In the genomic region with DNA sequence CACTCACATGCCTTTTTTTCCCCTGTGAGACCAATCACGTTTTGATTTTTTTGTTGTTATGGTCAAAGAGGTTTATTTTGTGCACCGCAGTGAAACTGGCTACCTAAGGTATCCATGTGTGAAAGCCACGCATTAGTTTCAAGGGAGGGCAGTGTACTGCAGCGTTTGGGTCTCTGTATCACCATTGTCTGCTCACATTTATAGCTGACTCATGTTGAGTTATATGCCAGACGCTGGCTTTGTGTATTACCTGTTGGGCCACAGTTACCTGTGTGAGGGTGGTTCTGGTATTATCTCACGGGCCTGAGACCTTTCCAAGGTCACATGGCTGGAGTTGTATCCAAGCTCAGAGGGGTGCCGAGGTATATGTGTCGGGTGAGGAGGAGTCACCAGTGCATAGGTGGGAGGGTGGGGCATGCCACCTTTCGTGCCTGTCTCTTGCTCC, we compare ENCODE assay signal across 8 cellular contexts.
A peak's percentile ranks its signal among the peaks of the same experiment; 100 is the strongest.
DNase-seq lines count a peak whose midpoint lies in the region; ATAC-seq and TF ChIP-seq lines count a peak whose summit lies in the region.

No MANE protein-coding gene starts in this region.

- no peaks in the 10 kb centered on the region for H3K9me3 Mint-ChIP-seq in activated CD8-positive, alpha-beta memory T cell treated with anti-CD3 and anti-CD28 coated beads, Interleukin-2, amount 10 ng/mL, durations not matched to agents 7 days and 5 days (ENCODE audit: low read depth)

- no peaks in the 10 kb centered on the region for H3K27me3 Mint-ChIP-seq in activated CD8-positive, alpha-beta memory T cell treated with anti-CD3 and anti-CD28 coated beads, Interleukin-2, amount 10 ng/mL, durations not matched to agents 7 days and 5 days

- H3K36me3 Mint-ChIP-seq in activated CD8-positive, alpha-beta memory T cell treated with anti-CD3 and anti-CD28 coated beads, Interleukin-2, amount 10 ng/mL, durations not matched to agents 7 days and 5 days, result no peaks in the 10 kb centered on the region

- H3K4me1 Mint-ChIP-seq in activated CD8-positive, alpha-beta memory T cell treated with anti-CD3 and anti-CD28 coated beads, Interleukin-2, amount 10 ng/mL, durations not matched to agents 7 days and 5 days, result peaks cover 36% of the 10 kb centered on the region

- WGBS in suprapubic skin, result 70% methylated on average over 5 of the region's 9 CpGs

- CTCF ChIA-PET in activated CD8-positive, alpha-beta memory T cell treated with anti-CD3 and anti-CD28 coated beads, Interleukin-2, amount 10 ng/mL, durations not matched to agents 7 days and 5 days (lab: Charles Lee), result interaction anchor here (0.7 to 1.7 kb wide), 9 partner anchors 10 to 97 kb away, joined by 3 to 7 read pairs (median 3); no protein-coding TSS in a partner anchor

- H3K27me3 ChIP-seq in suprapubic skin, result no peaks in the 10 kb centered on the region

- ATAC-seq in activated CD8-positive, alpha-beta memory T cell treated with anti-CD3 and anti-CD28 coated beads, Interleukin-2, amount 10 ng/mL, durations not matched to agents 7 days and 5 days, result peak; percentile 48
- ATAC-seq in HG03469 (IDR thresholded peaks at IDR 0.05; ENCODE audit: unreplicated experiment) (peak; percentile 49), esophagus mucosa (peak; percentile 91)

- DNase-seq in activated CD8-positive, alpha-beta memory T cell treated with anti-CD3 and anti-CD28 coated beads, Interleukin-2, amount 10 ng/mL, durations not matched to agents 7 days and 5 days, result no peak
- DNase-seq in activated CD8-positive, alpha-beta memory T cell treated with anti-CD3 and anti-CD28 coated beads, Interleukin-2, amount 50 U/mL, for 48 hours, result no peak
- DNase-seq in suprapubic skin (ENCODE audit: low spot score in 2 of 2) (no peak), Ammon's horn (ENCODE audit: low spot score) (no peak), NCI-H526 treated with DMSO at 0.1 percent for 48 hours (lab: John Stamatoyannopoulos, UW) (no peak), dermis blood vessel endothelial cell (no peak)

- no peaks in the 10 kb centered on the region for H3K36me3 ChIP-seq in suprapubic skin

- H3K27ac Mint-ChIP-seq in activated CD8-positive, alpha-beta memory T cell treated with anti-CD3 and anti-CD28 coated beads, Interleukin-2, amount 10 ng/mL, durations not matched to agents 7 days and 5 days, result peak overlapping the region; percentile 79

- no peak for TF ChIP-seq POLR2A in suprapubic skin (IDR thresholded peaks at IDR 0.05)

- peaks cover 41% of the 10 kb centered on the region for H3K4me1 ChIP-seq in suprapubic skin

- H3K27ac ChIP-seq in suprapubic skin, result peak overlapping the region; percentile 6

- no peak overlapping the region for H3K4me3 ChIP-seq in suprapubic skin

- no peak for TF ChIP-seq CTCF in suprapubic skin (IDR thresholded peaks at IDR 0.05)

- H3K9me3 ChIP-seq in suprapubic skin, result no peaks in the 10 kb centered on the region

- TF ChIP-seq EP300 in suprapubic skin (IDR thresholded peaks at IDR 0.05), result no peak

- H3K4me3 Mint-ChIP-seq in activated CD8-positive, alpha-beta memory T cell treated with anti-CD3 and anti-CD28 coated beads, Interleukin-2, amount 10 ng/mL, durations not matched to agents 7 days and 5 days, result peak overlapping the region; percentile 12
